10 cellular contexts compared by ENCODE assay signal in the genomic region with DNA sequence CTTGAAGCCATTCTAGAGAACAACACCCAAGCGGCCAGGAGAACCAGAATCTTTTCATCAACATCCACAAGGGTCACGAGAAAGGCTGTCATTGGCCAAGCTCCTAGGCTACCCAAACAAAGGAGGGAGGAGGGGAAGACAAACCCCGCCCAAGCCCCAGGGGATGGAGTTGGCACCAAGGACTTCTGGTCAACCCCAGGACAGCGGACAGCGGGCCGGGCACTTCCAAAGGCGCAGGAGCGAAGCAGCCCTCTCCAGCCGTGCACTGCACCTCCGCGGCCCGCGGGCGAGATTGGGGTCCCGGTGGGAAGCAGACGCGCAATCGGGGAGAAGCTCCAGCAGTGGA. TPM values are rescaled to one million over a fixed set of nuclear protein-coding genes. Genes with fewer than 3 reads are reported as not detected.
DNase-seq lines count a peak whose midpoint lies in the region; ATAC-seq, FAIRE-seq and TF ChIP-seq lines count a peak whose summit lies in the region.
"Had no signal": no experiment of that assay in that cellular context is flagged by ENCODE, and none has a peak within 500 bp of the region (broad histone marks: within the 10 kb centered on the region; RNA-seq: fewer than 3 reads in every experiment).

A gene (plus strand): TSS at position 192 of the 346 bp plus-strand sequence. CDS start 395 bp downstream, outside the sequence.

- POLR2A ChIA-PET in naive thymus-derived CD4-positive, alpha-beta T cell (lab: Charles Lee): no interaction called here

- H3K36me3 Mint-ChIP-seq in activated naive CD4-positive, alpha-beta T cell treated with anti-CD3 and anti-CD28 coated beads, Interleukin-2, amount 10 ng/mL, durations not matched to agents 7 days and 5 days: no peaks in the 10 kb centered on the region
- no peaks in the 10 kb centered on the region for H3K36me3 Mint-ChIP-seq in activated naive CD4-positive, alpha-beta T cell treated with anti-CD3 and anti-CD28 coated beads, Interleukin-2, amount 50 U/mL, for 72 hours
- H3K36me3 Mint-ChIP-seq in naive thymus-derived CD4-positive, alpha-beta T cell: peaks cover 0 to 4% (median 0%) of the 10 kb centered on the region in 5 donors

- no peak for DNase-seq in activated naive CD4-positive, alpha-beta T cell treated with anti-CD3 and anti-CD28 coated beads, Interleukin-2, amount 10 ng/mL, durations not matched to agents 7 days and 5 days
- DNase-seq in activated naive CD4-positive, alpha-beta T cell treated with anti-CD3 and anti-CD28 coated beads, Interleukin-2, amount 50 U/mL, for 72 hours (ENCODE audit: low spot score in 2 of 2): no peak
- DNase-seq in epithelial cell of proximal tubule (ENCODE audit: low read depth) (no peak), SK-N-DZ (ENCODE audit: low spot score) (no peak), RCC 7860 (ENCODE audit: low spot score) (no peak), epidermal melanocyte (ENCODE audit: insufficient read length, low spot score) (no peak)
- no peak for DNase-seq in naive thymus-derived CD4-positive, alpha-beta T cell
- DNase-seq: adrenal gland had no signal

- FAIRE-seq in RCC 7860 (lab: Jason Lieb, UNC): no peak
- FAIRE-seq: HTR-8/SVneo had no signal

- TF ChIP-seq CTCF in epithelial cell of proximal tubule (conservative IDR thresholded peaks at IDR 0.05; ENCODE audit: low read depth, low read length): no peak

- peak within 1 kb of the TSS; percentile 13 for H3K4me3 Mint-ChIP-seq in activated naive CD4-positive, alpha-beta T cell treated with anti-CD3 and anti-CD28 coated beads, Interleukin-2, amount 10 ng/mL, durations not matched to agents 7 days and 5 days
- peak within 1 kb of the TSS; percentile 17 to 83 (median 68) for H3K4me3 Mint-ChIP-seq in naive thymus-derived CD4-positive, alpha-beta T cell

- H3K9me3 Mint-ChIP-seq in activated naive CD4-positive, alpha-beta T cell treated with anti-CD3 and anti-CD28 coated beads, Interleukin-2, amount 10 ng/mL, durations not matched to agents 7 days and 5 days: no peaks in the 10 kb centered on the region
- no peaks in the 10 kb centered on the region for H3K9me3 Mint-ChIP-seq in activated naive CD4-positive, alpha-beta T cell treated with anti-CD3 and anti-CD28 coated beads, Interleukin-2, amount 50 U/mL, for 72 hours
- peaks cover 0 to 3% (median 0%) of the 10 kb centered on the region in 11 donors for H3K9me3 Mint-ChIP-seq in naive thymus-derived CD4-positive, alpha-beta T cell

- CTCF ChIA-PET in activated naive CD4-positive, alpha-beta T cell treated with anti-CD3 and anti-CD28 coated beads, Interleukin-2, amount 10 ng/mL, durations not matched to agents 7 days and 5 days (lab: Charles Lee): no interaction called here
- CTCF ChIA-PET in naive thymus-derived CD4-positive, alpha-beta T cell (lab: Charles Lee): no interaction called here

- H3K9me3 ChIP-seq in naive thymus-derived CD4-positive, alpha-beta T cell (ENCODE audit: control insufficient read depth in 2 of 3, low read length in 3 of 3): no peaks in the 10 kb centered on the region
- H3K9me3 ChIP-seq: adrenal gland had no signal

- peaks cover 73% of the 10 kb centered on the region for H3K27me3 Mint-ChIP-seq in activated naive CD4-positive, alpha-beta T cell treated with anti-CD3 and anti-CD28 coated beads, Interleukin-2, amount 10 ng/mL, durations not matched to agents 7 days and 5 days
- peaks cover 28 to 67% (median 42%) of the 10 kb centered on the region in 5 donors for H3K27me3 Mint-ChIP-seq in naive thymus-derived CD4-positive, alpha-beta T cell

- 9% methylated on average over 18 of the region's 18 CpGs for WGBS in urinary bladder

- H3K4me1 Mint-ChIP-seq in activated naive CD4-positive, alpha-beta T cell treated with anti-CD3 and anti-CD28 coated beads, Interleukin-2, amount 10 ng/mL, durations not matched to agents 7 days and 5 days: peaks cover 6% of the 10 kb centered on the region
- H3K4me1 Mint-ChIP-seq in naive thymus-derived CD4-positive, alpha-beta T cell: peaks cover 7 to 24% (median 16%) of the 10 kb centered on the region in 7 donors

- peak within 1 kb of the TSS; percentile 42 for H3K4me3 ChIP-seq in epithelial cell of proximal tubule (ENCODE audit: low read depth, low read length)
- H3K4me3 ChIP-seq in naive thymus-derived CD4-positive, alpha-beta T cell (ENCODE audit: low read length): no peak within 1 kb of the TSS
- H3K4me3 ChIP-seq in urinary bladder (ENCODE audit: low read depth, low read length): peak within 1 kb of the TSS; percentile 34

- peaks cover 3 to 8% of the 10 kb centered on the region in 2 donors for H3K27me3 ChIP-seq in naive thymus-derived CD4-positive, alpha-beta T cell (ENCODE audit: control insufficient read depth in 2 of 2, insufficient read depth in 2 of 2, low read length in 2 of 2)

- intact Hi-C loops in naive thymus-derived CD4-positive, alpha-beta T cell (cut with micrococcal nuclease): no loop called here

- no peak within 1 kb of the TSS for H3K27ac Mint-ChIP-seq in activated naive CD4-positive, alpha-beta T cell treated with anti-CD3 and anti-CD28 coated beads, Interleukin-2, amount 10 ng/mL, durations not matched to agents 7 days and 5 days
- no peak within 1 kb of the TSS for H3K27ac Mint-ChIP-seq in activated naive CD4-positive, alpha-beta T cell treated with anti-CD3 and anti-CD28 coated beads, Interleukin-2, amount 50 U/mL, for 72 hours
- H3K27ac Mint-ChIP-seq in naive thymus-derived CD4-positive, alpha-beta T cell: no peak within 1 kb of the TSS

- H3K27ac ChIP-seq in naive thymus-derived CD4-positive, alpha-beta T cell (ENCODE audit: low read depth, low read length): no peak within 1 kb of the TSS
- peak within 1 kb of the TSS; percentile 56 for H3K27ac ChIP-seq in urinary bladder (ENCODE audit: low read depth)
- H3K27ac ChIP-seq: adrenal gland had no signal

- ATAC-seq in activated naive CD4-positive, alpha-beta T cell treated with anti-CD3 and anti-CD28 coated beads, Interleukin-2, amount 50 U/mL, for 72 hours: no peak
- no peak for ATAC-seq in naive thymus-derived CD4-positive, alpha-beta T cell

- H3K4me1 ChIP-seq in naive thymus-derived CD4-positive, alpha-beta T cell (ENCODE audit: control insufficient read depth in 2 of 2, insufficient read depth in 2 of 2, low read length in 2 of 2): peaks cover 0 to 8% of the 10 kb centered on the region in 2 donors
- H3K4me1 ChIP-seq in urinary bladder (ENCODE audit: insufficient read depth): peaks cover 4% of the 10 kb centered on the region

- no peaks in the 10 kb centered on the region for H3K36me3 ChIP-seq in naive thymus-derived CD4-positive, alpha-beta T cell (ENCODE audit: control insufficient read depth in 2 of 3, insufficient read depth in 3 of 3, low read length in 3 of 3)
- H3K36me3 ChIP-seq in urinary bladder (ENCODE audit: insufficient read depth): no peaks in the 10 kb centered on the region
- H3K36me3 ChIP-seq: adrenal gland had no signal

RNA-seq across cellular contexts. Expression of the gene that starts here (rescaled TPM):
- under 1 TPM; 0.07 to 0.31 TPM for total RNA-seq in activated naive CD4-positive, alpha-beta T cell treated with anti-CD3 and anti-CD28 coated beads, Interleukin-2, amount 50 U/mL, for 72 hours
- 0.58 and 1.3 TPM in 2 replicates for total RNA-seq in epithelial cell of proximal tubule
- total RNA-seq in naive thymus-derived CD4-positive, alpha-beta T cell: under 1 TPM in 4 of 5 experiments, not detected in 1; 0.19 to 0.56 (median 0.28) TPM
- under 1 TPM in 1 of 2 donors, not detected in 1; 0.12 TPM for polyA plus RNA-seq in naive thymus-derived CD4-positive, alpha-beta T cell
- 17.2 TPM for total RNA-seq in urinary bladder
- 4.6 TPM for polyA plus RNA-seq in urinary bladder
- polyA plus RNA-seq in SK-N-DZ (2014; cell fraction: cytosol; rRNA removed): not detected in 2 replicates
- not detected in 2 replicates for polyA plus RNA-seq in SK-N-DZ (2014; cell fraction: nucleus; rRNA removed)
